In the genomic region with DNA sequence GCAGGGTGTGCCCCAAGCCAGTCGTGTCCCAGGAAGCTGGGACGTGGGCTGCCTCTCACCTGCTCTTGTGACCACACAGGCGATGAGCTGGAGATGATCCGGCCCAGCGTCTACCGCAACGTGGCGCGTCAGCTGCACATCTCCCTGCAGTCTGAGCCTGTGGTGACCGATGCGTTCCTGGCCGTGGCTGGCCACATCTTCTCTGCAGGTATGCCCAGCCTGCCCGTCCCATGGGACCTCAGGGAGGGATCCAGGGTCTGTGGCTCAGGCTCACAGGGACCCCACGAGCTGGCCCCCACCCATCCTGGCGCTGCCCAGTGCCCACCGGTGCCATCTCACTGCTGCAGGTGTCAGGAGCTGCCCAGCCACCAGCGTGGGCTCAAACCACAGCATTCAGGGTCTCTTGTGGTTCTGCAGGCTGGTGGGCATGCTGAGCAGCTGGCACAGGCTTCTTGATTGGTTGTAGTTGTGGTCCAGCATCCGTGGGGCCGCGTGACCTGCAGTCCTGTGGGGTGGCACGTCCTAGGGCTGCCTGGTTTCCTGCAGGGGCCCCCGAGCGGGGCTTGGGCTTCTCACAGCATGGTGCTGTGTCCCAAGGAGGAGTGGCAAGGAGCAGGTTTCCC, we compare ENCODE assay signal across 1 cellular context.
TF ChIP-seq lines count a peak whose summit lies in the region.

No MANE protein-coding gene starts in this region.

TF ChIP-seq in IMR-90, 13 proteins besides CTCF, POLR2A, EP300 and RAD21:
- TF ChIP-seq, protein P1, sequence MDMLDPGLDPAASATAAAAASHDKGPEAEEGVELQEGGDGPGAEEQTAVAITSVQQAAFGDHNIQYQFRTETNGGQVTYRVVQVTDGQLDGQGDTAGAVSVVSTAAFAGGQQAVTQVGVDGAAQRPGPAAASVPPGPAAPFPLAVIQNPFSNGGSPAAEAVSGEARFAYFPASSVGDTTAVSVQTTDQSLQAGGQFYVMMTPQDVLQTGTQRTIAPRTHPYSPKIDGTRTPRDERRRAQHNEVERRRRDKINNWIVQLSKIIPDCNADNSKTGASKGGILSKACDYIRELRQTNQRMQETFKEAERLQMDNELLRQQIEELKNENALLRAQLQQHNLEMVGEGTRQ (IDR thresholded peaks at IDR 0.05; ENCODE audit: low read depth, low read length), result no peak
- TF ChIP-seq, protein P2, sequence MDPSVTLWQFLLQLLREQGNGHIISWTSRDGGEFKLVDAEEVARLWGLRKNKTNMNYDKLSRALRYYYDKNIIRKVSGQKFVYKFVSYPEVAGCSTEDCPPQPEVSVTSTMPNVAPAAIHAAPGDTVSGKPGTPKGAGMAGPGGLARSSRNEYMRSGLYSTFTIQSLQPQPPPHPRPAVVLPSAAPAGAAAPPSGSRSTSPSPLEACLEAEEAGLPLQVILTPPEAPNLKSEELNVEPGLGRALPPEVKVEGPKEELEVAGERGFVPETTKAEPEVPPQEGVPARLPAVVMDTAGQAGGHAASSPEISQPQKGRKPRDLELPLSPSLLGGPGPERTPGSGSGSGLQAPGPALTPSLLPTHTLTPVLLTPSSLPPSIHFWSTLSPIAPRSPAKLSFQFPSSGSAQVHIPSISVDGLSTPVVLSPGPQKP (IDR thresholded peaks at IDR 0.05; ENCODE audit: borderline replicate concordance, low read depth, low read length), result no peak
- TF ChIP-seq SMC3 (IDR thresholded peaks at IDR 0.05; ENCODE audit: low read depth, low read length), result no peak
- TF ChIP-seq RFX5 (IDR thresholded peaks at IDR 0.05; ENCODE audit: low read depth, low read length), result no peak
- TF ChIP-seq FOS (IDR thresholded peaks at IDR 0.05; ENCODE audit: low read depth, low read length), result no peak
- no peak for TF ChIP-seq RCOR1 (IDR thresholded peaks at IDR 0.05; ENCODE audit: insufficient replicate concordance, low read length)
- no peak for TF ChIP-seq MAZ (IDR thresholded peaks at IDR 0.05; ENCODE audit: borderline replicate concordance, low read depth, low read length)
- TF ChIP-seq MAFK (IDR thresholded peaks at IDR 0.05; ENCODE audit: low read depth, low read length), result no peak
- TF ChIP-seq CEBPB (IDR thresholded peaks at IDR 0.05; ENCODE audit: low read depth, low read length), result no peak
- TF ChIP-seq CHD1 (IDR thresholded peaks at IDR 0.05; ENCODE audit: low read depth, low read length), result no peak
- TF ChIP-seq MXI1 (IDR thresholded peaks at IDR 0.05; ENCODE audit: borderline replicate concordance, low read depth, low read length), result no peak
- no peak for TF ChIP-seq BHLHE40 (IDR thresholded peaks at IDR 0.05; ENCODE audit: low read depth, low read length)
- TF ChIP-seq NFE2L2 (IDR thresholded peaks at IDR 0.05; ENCODE audit: low read depth, low read length), result no peak
